24 cellular contexts compared by ENCODE assay signal in the genomic region with DNA sequence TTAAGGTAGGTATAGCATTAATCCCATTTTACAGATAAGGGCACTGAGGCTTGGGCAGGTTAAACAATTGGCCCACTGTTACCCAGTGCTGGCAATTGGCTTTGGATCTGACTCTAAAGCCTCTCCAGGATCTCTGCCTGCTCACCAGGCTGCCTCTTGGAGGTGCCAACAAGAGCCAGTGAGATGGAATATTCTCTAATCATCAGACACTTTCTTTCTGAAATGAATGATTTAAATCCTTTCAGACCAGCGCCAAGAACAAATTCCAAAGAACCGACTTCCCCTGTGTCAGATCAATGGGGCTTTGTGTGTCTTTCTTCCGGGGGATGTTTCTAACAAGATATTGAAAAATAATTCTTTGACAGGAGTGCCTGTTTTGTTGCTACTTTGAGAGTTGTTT. TPM values are rescaled to one million over a fixed set of nuclear protein-coding genes. Genes with fewer than 3 reads are reported as not detected.
"Had no signal": no experiment of that assay in that cellular context is flagged by ENCODE, and none has a peak within 500 bp of the region (broad histone marks: within the 10 kb centered on the region; RNA-seq: fewer than 3 reads in every experiment).

No MANE protein-coding gene starts in this region.

- H3K4me1 Mint-ChIP-seq: neural progenitor cell had no signal

- H2AFZ ChIP-seq: neural progenitor cell had no signal

- H3K9ac ChIP-seq: neural progenitor cell had no signal

- H3K36me3 ChIP-seq: gastrocnemius medialis, heart left ventricle, lower lobe of right lung, neural progenitor cell, transverse colon, uterus, WERI-Rb-1 had no signal

- H3K27me3 Mint-ChIP-seq: stimulated activated naive CD8-positive, alpha-beta T cell treated with anti-CD3 and anti-CD28 coated beads, Interleukin-15, amount 100 ng/mL, for 72 hours had no signal

- H3K27ac ChIP-seq: esophagus muscularis mucosa, gastrocnemius medialis, lower lobe of right lung, neural progenitor cell, suprapubic skin, transverse colon, uterus, WERI-Rb-1 had no signal

- H3K4me2 ChIP-seq: neural progenitor cell had no signal

- H3K9me3 ChIP-seq: esophagus muscularis mucosa, gastrocnemius medialis, heart left ventricle, lower lobe of right lung, suprapubic skin, transverse colon, uterus had no signal

- H3K4me1 ChIP-seq: neural progenitor cell, suprapubic skin, uterus had no signal

- DNase-seq: activated CD4-positive, CD25-positive, alpha-beta regulatory T cell treated with anti-CD3 and anti-CD28 coated beads, Interleukin-2, amount 50 U/mL, for 72 hours; activated T-cell treated with anti-CD3 and anti-CD28 coated beads, Interleukin-2, amount 50 U/mL, for 1 hour; aorta; effector memory CD8-positive, alpha-beta T cell; gastrocnemius medialis; heart left ventricle; islet precursor cell; lower lobe of right lung; naive thymus-derived CD4-positive, alpha-beta T cell; retina; stimulated activated CD4-positive, alpha-beta T cell treated with anti-CD3 and anti-CD28 coated beads, Interleukin-1b, Interleukin-23, amount 100 ng/mL, for 48 hours; stimulated activated naive CD8-positive, alpha-beta T cell treated with anti-CD3 and anti-CD28 coated beads, Interleukin-15, amount 100 ng/mL, for 72 hours; T-helper 1 cell; transverse colon; uterus; WERI-Rb-1 had no signal

- H3K9me3 Mint-ChIP-seq: activated naive CD4-positive, alpha-beta T cell treated with anti-CD3 and anti-CD28 coated beads, Interleukin-2, amount 50 U/mL, for 72 hours; central memory CD8-positive, alpha-beta T cell; effector memory CD8-positive, alpha-beta T cell; naive thymus-derived CD4-positive, alpha-beta T cell; neural progenitor cell; stimulated activated naive CD8-positive, alpha-beta T cell treated with anti-CD3 and anti-CD28 coated beads, Interleukin-15, amount 100 ng/mL, for 72 hours had no signal

- FAIRE-seq: colon, endothelial cell of umbilical vein, TTC549 had no signal

- H3K27me3 ChIP-seq: esophagus muscularis mucosa, gastrocnemius medialis, heart left ventricle, neural progenitor cell, suprapubic skin, transverse colon, uterus had no signal

- ATAC-seq: activated naive CD4-positive, alpha-beta T cell treated with anti-CD3 and anti-CD28 coated beads, Interleukin-2, amount 50 U/mL, for 72 hours; effector memory CD8-positive, alpha-beta T cell; gastrocnemius medialis; lower lobe of right lung; naive thymus-derived CD4-positive, alpha-beta T cell; stimulated activated naive CD8-positive, alpha-beta T cell treated with anti-CD3 and anti-CD28 coated beads, Interleukin-15, amount 100 ng/mL, for 72 hours had no signal

- H3K36me3 Mint-ChIP-seq: activated naive CD4-positive, alpha-beta T cell treated with anti-CD3 and anti-CD28 coated beads, Interleukin-2, amount 50 U/mL, for 72 hours; naive thymus-derived CD4-positive, alpha-beta T cell; neural progenitor cell had no signal

- H3K27ac Mint-ChIP-seq: activated naive CD4-positive, alpha-beta T cell treated with anti-CD3 and anti-CD28 coated beads, Interleukin-2, amount 50 U/mL, for 72 hours; effector memory CD8-positive, alpha-beta T cell; naive thymus-derived CD4-positive, alpha-beta T cell; neural progenitor cell had no signal

- H3K4me3 Mint-ChIP-seq: central memory CD8-positive, alpha-beta T cell; effector memory CD8-positive, alpha-beta T cell; naive thymus-derived CD4-positive, alpha-beta T cell; neural progenitor cell; stimulated activated naive CD8-positive, alpha-beta T cell treated with anti-CD3 and anti-CD28 coated beads, Interleukin-15, amount 100 ng/mL, for 72 hours had no signal

- H3K4me3 ChIP-seq: esophagus muscularis mucosa, gastrocnemius medialis, heart left ventricle, lower lobe of right lung, neural progenitor cell, suprapubic skin, transverse colon, uterus had no signal

RNA-seq across cellular contexts. Expression of gene CYP39A1, which starts 23.6 kb away (rescaled TPM):
- total RNA-seq: activated naive CD4-positive, alpha-beta T cell treated with anti-CD3 and anti-CD28 coated beads, Interleukin-2, amount 50 U/mL, for 72 hours; endothelial cell of umbilical vein; naive thymus-derived CD4-positive, alpha-beta T cell had no signal
- polyA plus RNA-seq: endothelial cell of umbilical vein; naive thymus-derived CD4-positive, alpha-beta T cell had no signal

RNA-seq across cellular contexts. Expression of gene TDRD6, which starts 58.7 kb away (rescaled TPM):
- total RNA-seq: activated naive CD4-positive, alpha-beta T cell treated with anti-CD3 and anti-CD28 coated beads, Interleukin-2, amount 50 U/mL, for 72 hours; endothelial cell of umbilical vein had no signal
- polyA plus RNA-seq: naive thymus-derived CD4-positive, alpha-beta T cell had no signal
